In the genomic region with DNA sequence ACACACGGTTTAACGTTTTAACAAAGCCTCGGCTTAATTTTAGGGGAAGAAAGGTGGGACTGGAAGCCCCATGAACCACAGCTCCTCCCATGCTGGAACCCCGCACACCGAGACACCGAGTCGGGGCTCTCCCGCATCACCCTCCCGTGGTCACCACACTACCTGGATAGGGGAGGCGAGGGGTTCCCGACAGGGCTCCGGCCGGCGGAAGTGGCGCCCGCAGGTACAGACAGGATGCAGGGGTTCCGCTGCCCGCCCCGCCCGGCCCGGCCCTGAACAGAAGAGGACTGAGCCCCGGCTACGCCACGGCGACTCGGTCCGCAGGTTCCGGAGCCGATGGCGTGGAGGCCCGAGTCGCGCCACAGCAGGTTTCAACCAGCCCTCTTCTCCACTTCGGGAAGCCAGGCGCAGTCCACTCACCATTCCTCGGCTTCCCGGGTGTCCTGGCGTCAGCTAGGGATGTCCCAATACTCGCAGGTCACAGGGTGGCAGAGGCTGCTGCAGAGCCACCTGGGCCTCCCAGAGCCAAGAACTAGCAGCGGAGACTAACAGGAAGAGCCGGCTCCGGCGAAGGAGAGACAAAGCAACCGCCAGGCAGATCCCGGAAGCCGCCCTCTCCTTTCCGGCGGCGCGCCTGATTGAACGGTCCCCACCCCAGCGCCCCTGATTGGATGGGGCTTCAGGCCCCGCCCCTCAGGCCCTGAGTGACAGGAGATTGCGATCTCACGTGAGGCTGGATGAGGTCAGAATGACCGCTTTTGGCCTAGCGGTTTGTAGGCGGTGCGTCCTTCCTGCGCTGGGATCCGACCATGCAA, we compare ENCODE assay signal across 1 cellular context.
A peak's percentile ranks its signal among the peaks of the same experiment; 100 is the strongest.
TF ChIP-seq lines count a peak whose summit lies in the region.

A gene (minus strand): TSS at position 580 of the 815 bp plus-strand sequence. CDS start 157 bp downstream, at position 423.

TF ChIP-seq in HepG2, 621 proteins besides CTCF, POLR2A, EP300 and RAD21 (continued from another document and continues in another):
- TF ChIP-seq KDM5A (IDR thresholded peaks at IDR 0.05; ENCODE audit: borderline replicate concordance, low read length) (peak; percentile 69), GFI1 (CRISPR knock-in tag; IDR thresholded peaks at IDR 0.05; ENCODE audit: borderline replicate concordance) (peak; percentile 50; the same call in 1 of the 2 replicates), CREB1 (IDR thresholded peaks at IDR 0.05) (peak; percentile 81), CREB1 (CRISPR knock-in tag; IDR thresholded peaks at IDR 0.05) (peak; percentile 71), MED1 (CRISPR knock-in tag; IDR thresholded peaks at IDR 0.05) (peak; percentile 56), ZNF782 (CRISPR knock-in tag; IDR thresholded peaks at IDR 0.05; ENCODE audit: borderline replicate concordance) (peak; percentile 54; the same call in 1 of the 2 replicates), U2AF2 (IDR thresholded peaks at IDR 0.05; ENCODE audit: low read depth, low read length) (no peak), EED (CRISPR knock-in tag; IDR thresholded peaks at IDR 0.05) (peak; percentile 79; the same call in 1 of the 2 replicates), ZNF543 (CRISPR knock-in tag; IDR thresholded peaks at IDR 0.05) (0 out of 2 replicates have a peak, but pooled peaks have one; percentile 59), NCOA2 (CRISPR knock-in tag; IDR thresholded peaks at IDR 0.05) (peak; percentile 33; the same call in 1 of the 2 replicates), NR2F6 (IDR thresholded peaks at IDR 0.05) (0 out of 2 replicates have a peak, but pooled peaks have one; percentile 14), NR2F6 (CRISPR knock-in tag; IDR thresholded peaks at IDR 0.05) (peak; percentile 55; the same call in 1 of the 2 replicates), SRSF1 (optimal IDR thresholded peaks at IDR 0.05; ENCODE audit: low read depth, low read length) (peak; percentile 71), ZNF335 (CRISPR knock-in tag; IDR thresholded peaks at IDR 0.05) (0 out of 2 replicates have a peak, but pooled peaks have one; percentile 39), KMT2B (CRISPR knock-in tag; IDR thresholded peaks at IDR 0.05) (peak; percentile 84)
- TF ChIP-seq, protein P1, sequence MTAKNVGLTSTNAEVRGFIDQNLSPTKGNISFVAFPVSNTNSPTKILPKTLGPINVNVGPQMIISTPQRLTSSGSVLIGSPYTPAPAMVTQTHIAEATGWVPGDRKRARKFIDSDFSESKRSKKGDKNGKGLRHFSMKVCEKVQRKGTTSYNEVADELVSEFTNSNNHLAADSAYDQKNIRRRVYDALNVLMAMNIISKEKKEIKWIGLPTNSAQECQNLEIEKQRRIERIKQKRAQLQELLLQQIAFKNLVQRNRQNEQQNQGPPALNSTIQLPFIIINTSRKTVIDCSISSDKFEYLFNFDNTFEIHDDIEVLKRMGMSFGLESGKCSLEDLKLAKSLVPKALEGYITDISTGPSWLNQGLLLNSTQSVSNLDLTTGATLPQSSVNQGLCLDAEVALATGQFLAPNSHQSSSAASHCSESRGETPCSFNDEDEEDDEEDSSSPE (CRISPR knock-in tag; IDR thresholded peaks at IDR 0.05): peak; percentile 56; the same call in 1 of the 2 replicates
- TF ChIP-seq, protein P2, sequence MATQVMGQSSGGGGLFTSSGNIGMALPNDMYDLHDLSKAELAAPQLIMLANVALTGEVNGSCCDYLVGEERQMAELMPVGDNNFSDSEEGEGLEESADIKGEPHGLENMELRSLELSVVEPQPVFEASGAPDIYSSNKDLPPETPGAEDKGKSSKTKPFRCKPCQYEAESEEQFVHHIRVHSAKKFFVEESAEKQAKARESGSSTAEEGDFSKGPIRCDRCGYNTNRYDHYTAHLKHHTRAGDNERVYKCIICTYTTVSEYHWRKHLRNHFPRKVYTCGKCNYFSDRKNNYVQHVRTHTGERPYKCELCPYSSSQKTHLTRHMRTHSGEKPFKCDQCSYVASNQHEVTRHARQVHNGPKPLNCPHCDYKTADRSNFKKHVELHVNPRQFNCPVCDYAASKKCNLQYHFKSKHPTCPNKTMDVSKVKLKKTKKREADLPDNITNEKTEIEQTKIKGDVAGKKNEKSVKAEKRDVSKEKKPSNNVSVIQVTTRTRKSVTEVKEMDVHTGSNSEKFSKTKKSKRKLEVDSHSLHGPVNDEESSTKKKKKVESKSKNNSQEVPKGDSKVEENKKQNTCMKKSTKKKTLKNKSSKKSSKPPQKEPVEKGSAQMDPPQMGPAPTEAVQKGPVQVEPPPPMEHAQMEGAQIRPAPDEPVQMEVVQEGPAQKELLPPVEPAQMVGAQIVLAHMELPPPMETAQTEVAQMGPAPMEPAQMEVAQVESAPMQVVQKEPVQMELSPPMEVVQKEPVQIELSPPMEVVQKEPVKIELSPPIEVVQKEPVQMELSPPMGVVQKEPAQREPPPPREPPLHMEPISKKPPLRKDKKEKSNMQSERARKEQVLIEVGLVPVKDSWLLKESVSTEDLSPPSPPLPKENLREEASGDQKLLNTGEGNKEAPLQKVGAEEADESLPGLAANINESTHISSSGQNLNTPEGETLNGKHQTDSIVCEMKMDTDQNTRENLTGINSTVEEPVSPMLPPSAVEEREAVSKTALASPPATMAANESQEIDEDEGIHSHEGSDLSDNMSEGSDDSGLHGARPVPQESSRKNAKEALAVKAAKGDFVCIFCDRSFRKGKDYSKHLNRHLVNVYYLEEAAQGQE (IDR thresholded peaks at IDR 0.05; ENCODE audit: borderline replicate concordance in 1 of 2, low read depth in 1 of 2, low read length in 2 of 2): peak in 1 of 2 experiments; percentile 65; a peak in 1 of 4 replicates
- TF ChIP-seq, protein P3, sequence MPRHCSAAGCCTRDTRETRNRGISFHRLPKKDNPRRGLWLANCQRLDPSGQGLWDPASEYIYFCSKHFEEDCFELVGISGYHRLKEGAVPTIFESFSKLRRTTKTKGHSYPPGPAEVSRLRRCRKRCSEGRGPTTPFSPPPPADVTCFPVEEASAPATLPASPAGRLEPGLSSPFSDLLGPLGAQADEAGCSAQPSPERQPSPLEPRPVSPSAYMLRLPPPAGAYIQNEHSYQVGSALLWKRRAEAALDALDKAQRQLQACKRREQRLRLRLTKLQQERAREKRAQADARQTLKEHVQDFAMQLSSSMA (CRISPR knock-in tag; IDR thresholded peaks at IDR 0.05): 0 out of 2 replicates have a peak, but pooled peaks have one; percentile 18
- TF ChIP-seq, protein P4, sequence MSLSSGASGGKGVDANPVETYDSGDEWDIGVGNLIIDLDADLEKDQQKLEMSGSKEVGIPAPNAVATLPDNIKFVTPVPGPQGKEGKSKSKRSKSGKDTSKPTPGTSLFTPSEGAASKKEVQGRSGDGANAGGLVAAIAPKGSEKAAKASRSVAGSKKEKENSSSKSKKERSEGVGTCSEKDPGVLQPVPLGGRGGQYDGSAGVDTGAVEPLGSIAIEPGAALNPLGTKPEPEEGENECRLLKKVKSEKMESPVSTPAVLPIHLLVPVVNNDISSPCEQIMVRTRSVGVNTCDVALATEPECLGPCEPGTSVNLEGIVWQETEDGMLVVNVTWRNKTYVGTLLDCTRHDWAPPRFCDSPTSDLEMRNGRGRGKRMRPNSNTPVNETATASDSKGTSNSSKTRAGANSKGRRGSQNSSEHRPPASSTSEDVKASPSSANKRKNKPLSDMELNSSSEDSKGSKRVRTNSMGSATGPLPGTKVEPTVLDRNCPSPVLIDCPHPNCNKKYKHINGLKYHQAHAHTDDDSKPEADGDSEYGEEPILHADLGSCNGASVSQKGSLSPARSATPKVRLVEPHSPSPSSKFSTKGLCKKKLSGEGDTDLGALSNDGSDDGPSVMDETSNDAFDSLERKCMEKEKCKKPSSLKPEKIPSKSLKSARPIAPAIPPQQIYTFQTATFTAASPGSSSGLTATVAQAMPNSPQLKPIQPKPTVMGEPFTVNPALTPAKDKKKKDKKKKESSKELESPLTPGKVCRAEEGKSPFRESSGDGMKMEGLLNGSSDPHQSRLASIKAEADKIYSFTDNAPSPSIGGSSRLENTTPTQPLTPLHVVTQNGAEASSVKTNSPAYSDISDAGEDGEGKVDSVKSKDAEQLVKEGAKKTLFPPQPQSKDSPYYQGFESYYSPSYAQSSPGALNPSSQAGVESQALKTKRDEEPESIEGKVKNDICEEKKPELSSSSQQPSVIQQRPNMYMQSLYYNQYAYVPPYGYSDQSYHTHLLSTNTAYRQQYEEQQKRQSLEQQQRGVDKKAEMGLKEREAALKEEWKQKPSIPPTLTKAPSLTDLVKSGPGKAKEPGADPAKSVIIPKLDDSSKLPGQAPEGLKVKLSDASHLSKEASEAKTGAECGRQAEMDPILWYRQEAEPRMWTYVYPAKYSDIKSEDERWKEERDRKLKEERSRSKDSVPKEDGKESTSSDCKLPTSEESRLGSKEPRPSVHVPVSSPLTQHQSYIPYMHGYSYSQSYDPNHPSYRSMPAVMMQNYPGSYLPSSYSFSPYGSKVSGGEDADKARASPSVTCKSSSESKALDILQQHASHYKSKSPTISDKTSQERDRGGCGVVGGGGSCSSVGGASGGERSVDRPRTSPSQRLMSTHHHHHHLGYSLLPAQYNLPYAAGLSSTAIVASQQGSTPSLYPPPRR (CRISPR knock-in tag; IDR thresholded peaks at IDR 0.05; ENCODE audit: borderline replicate concordance): no peak
- TF ChIP-seq, protein P5, sequence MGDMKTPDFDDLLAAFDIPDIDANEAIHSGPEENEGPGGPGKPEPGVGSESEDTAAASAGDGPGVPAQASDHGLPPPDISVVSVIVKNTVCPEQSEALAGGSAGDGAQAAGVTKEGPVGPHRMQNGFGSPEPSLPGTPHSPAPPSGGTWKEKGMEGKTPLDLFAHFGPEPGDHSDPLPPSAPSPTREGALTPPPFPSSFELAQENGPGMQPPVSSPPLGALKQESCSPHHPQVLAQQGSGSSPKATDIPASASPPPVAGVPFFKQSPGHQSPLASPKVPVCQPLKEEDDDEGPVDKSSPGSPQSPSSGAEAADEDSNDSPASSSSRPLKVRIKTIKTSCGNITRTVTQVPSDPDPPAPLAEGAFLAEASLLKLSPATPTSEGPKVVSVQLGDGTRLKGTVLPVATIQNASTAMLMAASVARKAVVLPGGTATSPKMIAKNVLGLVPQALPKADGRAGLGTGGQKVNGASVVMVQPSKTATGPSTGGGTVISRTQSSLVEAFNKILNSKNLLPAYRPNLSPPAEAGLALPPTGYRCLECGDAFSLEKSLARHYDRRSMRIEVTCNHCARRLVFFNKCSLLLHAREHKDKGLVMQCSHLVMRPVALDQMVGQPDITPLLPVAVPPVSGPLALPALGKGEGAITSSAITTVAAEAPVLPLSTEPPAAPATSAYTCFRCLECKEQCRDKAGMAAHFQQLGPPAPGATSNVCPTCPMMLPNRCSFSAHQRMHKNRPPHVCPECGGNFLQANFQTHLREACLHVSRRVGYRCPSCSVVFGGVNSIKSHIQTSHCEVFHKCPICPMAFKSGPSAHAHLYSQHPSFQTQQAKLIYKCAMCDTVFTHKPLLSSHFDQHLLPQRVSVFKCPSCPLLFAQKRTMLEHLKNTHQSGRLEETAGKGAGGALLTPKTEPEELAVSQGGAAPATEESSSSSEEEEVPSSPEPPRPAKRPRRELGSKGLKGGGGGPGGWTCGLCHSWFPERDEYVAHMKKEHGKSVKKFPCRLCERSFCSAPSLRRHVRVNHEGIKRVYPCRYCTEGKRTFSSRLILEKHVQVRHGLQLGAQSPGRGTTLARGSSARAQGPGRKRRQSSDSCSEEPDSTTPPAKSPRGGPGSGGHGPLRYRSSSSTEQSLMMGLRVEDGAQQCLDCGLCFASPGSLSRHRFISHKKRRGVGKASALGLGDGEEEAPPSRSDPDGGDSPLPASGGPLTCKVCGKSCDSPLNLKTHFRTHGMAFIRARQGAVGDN (CRISPR knock-in tag; IDR thresholded peaks at IDR 0.05): peak; percentile 83
- TF ChIP-seq, protein P6, sequence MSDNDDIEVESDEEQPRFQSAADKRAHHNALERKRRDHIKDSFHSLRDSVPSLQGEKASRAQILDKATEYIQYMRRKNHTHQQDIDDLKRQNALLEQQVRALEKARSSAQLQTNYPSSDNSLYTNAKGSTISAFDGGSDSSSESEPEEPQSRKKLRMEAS (IDR thresholded peaks at IDR 0.05): peak; percentile 49; the same call in 1 of the 2 replicates
- TF ChIP-seq, protein P7, sequence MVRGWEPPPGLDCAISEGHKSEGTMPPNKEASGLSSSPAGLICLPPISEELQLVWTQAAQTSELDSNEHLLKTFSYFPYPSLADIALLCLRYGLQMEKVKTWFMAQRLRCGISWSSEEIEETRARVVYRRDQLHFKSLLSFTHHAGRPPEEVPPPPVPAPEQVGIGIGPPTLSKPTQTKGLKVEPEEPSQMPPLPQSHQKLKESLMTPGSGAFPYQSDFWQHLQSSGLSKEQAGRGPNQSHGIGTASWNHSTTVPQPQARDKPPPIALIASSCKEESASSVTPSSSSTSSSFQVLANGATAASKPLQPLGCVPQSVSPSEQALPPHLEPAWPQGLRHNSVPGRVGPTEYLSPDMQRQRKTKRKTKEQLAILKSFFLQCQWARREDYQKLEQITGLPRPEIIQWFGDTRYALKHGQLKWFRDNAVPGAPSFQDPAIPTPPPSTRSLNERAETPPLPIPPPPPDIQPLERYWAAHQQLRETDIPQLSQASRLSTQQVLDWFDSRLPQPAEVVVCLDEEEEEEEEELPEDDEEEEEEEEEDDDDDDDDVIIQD (CRISPR knock-in tag; IDR thresholded peaks at IDR 0.05; ENCODE audit: low read depth): peak; percentile 78; the same call in 1 of the 2 replicates
- TF ChIP-seq, protein P8, sequence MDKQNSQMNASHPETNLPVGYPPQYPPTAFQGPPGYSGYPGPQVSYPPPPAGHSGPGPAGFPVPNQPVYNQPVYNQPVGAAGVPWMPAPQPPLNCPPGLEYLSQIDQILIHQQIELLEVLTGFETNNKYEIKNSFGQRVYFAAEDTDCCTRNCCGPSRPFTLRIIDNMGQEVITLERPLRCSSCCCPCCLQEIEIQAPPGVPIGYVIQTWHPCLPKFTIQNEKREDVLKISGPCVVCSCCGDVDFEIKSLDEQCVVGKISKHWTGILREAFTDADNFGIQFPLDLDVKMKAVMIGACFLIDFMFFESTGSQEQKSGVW (CRISPR knock-in tag; IDR thresholded peaks at IDR 0.05; ENCODE audit: borderline replicate concordance): no peak
- TF ChIP-seq, protein P9, sequence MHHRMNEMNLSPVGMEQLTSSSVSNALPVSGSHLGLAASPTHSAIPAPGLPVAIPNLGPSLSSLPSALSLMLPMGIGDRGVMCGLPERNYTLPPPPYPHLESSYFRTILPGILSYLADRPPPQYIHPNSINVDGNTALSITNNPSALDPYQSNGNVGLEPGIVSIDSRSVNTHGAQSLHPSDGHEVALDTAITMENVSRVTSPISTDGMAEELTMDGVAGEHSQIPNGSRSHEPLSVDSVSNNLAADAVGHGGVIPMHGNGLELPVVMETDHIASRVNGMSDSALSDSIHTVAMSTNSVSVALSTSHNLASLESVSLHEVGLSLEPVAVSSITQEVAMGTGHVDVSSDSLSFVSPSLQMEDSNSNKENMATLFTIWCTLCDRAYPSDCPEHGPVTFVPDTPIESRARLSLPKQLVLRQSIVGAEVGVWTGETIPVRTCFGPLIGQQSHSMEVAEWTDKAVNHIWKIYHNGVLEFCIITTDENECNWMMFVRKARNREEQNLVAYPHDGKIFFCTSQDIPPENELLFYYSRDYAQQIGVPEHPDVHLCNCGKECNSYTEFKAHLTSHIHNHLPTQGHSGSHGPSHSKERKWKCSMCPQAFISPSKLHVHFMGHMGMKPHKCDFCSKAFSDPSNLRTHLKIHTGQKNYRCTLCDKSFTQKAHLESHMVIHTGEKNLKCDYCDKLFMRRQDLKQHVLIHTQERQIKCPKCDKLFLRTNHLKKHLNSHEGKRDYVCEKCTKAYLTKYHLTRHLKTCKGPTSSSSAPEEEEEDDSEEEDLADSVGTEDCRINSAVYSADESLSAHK (CRISPR knock-in tag; IDR thresholded peaks at IDR 0.05; ENCODE audit: borderline replicate concordance): no peak
